26 cellular contexts compared by ENCODE assay signal in the genomic region with DNA sequence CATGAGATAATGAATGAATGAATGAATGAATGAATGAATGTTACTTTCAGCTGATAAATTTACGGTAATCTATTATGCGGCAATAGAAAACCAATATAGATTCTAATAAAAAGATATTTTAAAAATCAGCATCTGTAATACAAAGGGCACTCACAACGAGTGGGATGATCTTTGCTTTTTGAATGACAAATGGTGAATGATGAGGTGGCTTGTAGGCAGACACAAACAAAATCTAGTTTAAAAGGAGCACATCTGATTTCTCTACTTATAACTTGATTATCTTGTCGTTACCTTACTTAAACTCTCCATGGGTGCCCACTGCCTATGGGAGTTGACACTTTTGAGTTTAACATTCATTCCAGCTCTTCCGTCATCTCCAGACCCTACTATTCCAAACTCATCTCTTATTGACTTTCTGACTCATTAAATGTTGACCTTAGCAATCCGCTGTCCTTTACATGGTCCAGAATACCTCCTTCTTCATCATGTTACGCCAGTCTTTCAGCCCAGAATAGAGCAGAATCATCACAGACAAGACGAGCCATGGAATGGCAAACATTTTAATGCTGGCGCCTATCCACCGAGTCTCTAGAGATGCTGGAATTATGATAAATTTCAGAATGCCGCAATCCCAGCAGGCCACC. TPM values are rescaled to one million over a fixed set of nuclear protein-coding genes. Genes with fewer than 3 reads are reported as not detected.
DNase-seq lines count a peak whose midpoint lies in the region; ATAC-seq, FAIRE-seq and TF ChIP-seq lines count a peak whose summit lies in the region.
"Had no signal": no experiment of that assay in that cellular context is flagged by ENCODE, and none has a peak within 500 bp of the region (broad histone marks: within the 10 kb centered on the region; RNA-seq: fewer than 3 reads in every experiment).

No MANE protein-coding gene starts in this region.

- BruUV-seq in HepG2 (replicated peaks; lab: Mats Ljungman, UMichigan), result no TSS peak

- H3K4me1 ChIP-seq in A549 (peaks cover 25% of the 10 kb centered on the region), HepG2 (ENCODE audit: insufficient read depth, low read length) (peaks cover 15% of the 10 kb centered on the region), tibial artery (peaks cover 0 to 10% (median 0%) of the 10 kb centered on the region in 4 donors), psoas muscle (no peaks in the 10 kb centered on the region)
- H3K4me1 ChIP-seq: BLaER1 had no signal

- 23% methylated on average over 11 of the region's 11 CpGs for WGBS in A549 (ENCODE audit: missing lambda C conversion rate)
- WGBS in HepG2 (ENCODE audit: low lambda C conversion rate), result 22% methylated on average over 11 of the region's 11 CpGs
- WGBS in psoas muscle, 3 donors, result 78 to 82% (median 79%) methylated on average over 11 of the region's 11 CpGs

- intact Hi-C loops in HepG2 (cut with micrococcal nuclease; ENCODE audit: unreplicated experiment) (no loop called here), tibial artery (cut with DNase I; ENCODE audit: low total_unique reads) (no loop called here), psoas muscle (cut with DNase I) (no loop called here)

- in situ Hi-C loops in HepG2 (cut with HindIII; ENCODE audit: extremely low pct_ligation_motif_present, low pct_unique_long_range_greater_than_20kb), result no loop called here

- no peak for TF ChIP-seq CTCF in A549 (IDR thresholded peaks at IDR 0.05)
- TF ChIP-seq CTCF in cardiac fibroblast (IDR thresholded peaks at IDR 0.05; ENCODE audit: low read depth, low read length), result no peak
- TF ChIP-seq CTCF in HepG2 (CRISPR knock-in tag; IDR thresholded peaks at IDR 0.05), result no peak
- no peak for TF ChIP-seq CTCF in tibial artery (IDR thresholded peaks at IDR 0.05)
- TF ChIP-seq CTCF in psoas muscle (IDR thresholded peaks at IDR 0.05), result no peak

- POLR2A ChIA-PET in A549 (lab: Yijun Ruan, JAX), result no interaction called here
- POLR2A ChIA-PET in HepG2 (lab: Yijun Ruan, JAX), result no interaction called here

- peak; percentile 49 for FAIRE-seq in A549 (lab: Jason Lieb, UNC)
- FAIRE-seq in HepG2 (lab: Jason Lieb, UNC), result no peak

- CTCF ChIA-PET in A549 (lab: Yijun Ruan, JAX) (no interaction called here), HepG2 (lab: Yijun Ruan, JAX; ENCODE audit: low intra/inter-chr PET ratio, low total read pairs) (no interaction called here)

- peak; percentile 97 to 98 for ATAC-seq in A549
- peak; percentile 97 for ATAC-seq in HepG2
- ATAC-seq in HG03139 (IDR thresholded peaks at IDR 0.05; ENCODE audit: unreplicated experiment), result no peak
- no peak for ATAC-seq in psoas muscle

- no peaks in the 10 kb centered on the region for H3K9me3 ChIP-seq in A549
- H3K9me3 ChIP-seq in HepG2 (ENCODE audit: low read length), result no peaks in the 10 kb centered on the region
- H3K9me3 ChIP-seq in tibial artery, result no peaks in the 10 kb centered on the region
- no peaks in the 10 kb centered on the region for H3K9me3 ChIP-seq in psoas muscle

- H3K4me3 ChIP-seq in A549 (no peak overlapping the region), cardiac fibroblast (replicated peaks in 1 of 2; ENCODE audit: low read depth in 2 of 2, low read length in 2 of 2) (no peak overlapping the region), HepG2 (replicated peaks in 1 of 3; ENCODE audit: insufficient read depth in 1 of 3, low read depth in 2 of 3, low read length in 3 of 3) (no peak overlapping the region), tibial artery (no peak overlapping the region), psoas muscle (no peak overlapping the region)
- H3K4me3 ChIP-seq: BLaER1 had no signal

- no peaks in the 10 kb centered on the region for H3K27me3 ChIP-seq in HepG2 (ENCODE audit: control insufficient read depth in 1 of 2, insufficient read depth in 2 of 2, low read length in 2 of 2)
- no peaks in the 10 kb centered on the region for H3K27me3 ChIP-seq in tibial artery
- no peaks in the 10 kb centered on the region for H3K27me3 ChIP-seq in psoas muscle (ENCODE audit: insufficient read depth in 3 of 3, low read length in 2 of 3)
- H3K27me3 ChIP-seq: BLaER1 had no signal

- peak overlapping the region; percentile 73 for H3K4me2 ChIP-seq in A549
- no peak overlapping the region for H3K4me2 ChIP-seq in HepG2 (ENCODE audit: low read depth, low read length)
- H3K4me2 ChIP-seq: BLaER1, KMS-11 had no signal

- H3K79me2 ChIP-seq in HepG2 (ENCODE audit: insufficient read depth, low read length), result no peaks in the 10 kb centered on the region

- TF ChIP-seq EP300 in A549 (IDR thresholded peaks at IDR 0.05) (peak in 1 of 2 experiments; percentile 42; a peak in 1 of 5 replicates), HepG2 (IDR thresholded peaks at IDR 0.05; ENCODE audit: low read depth in 2 of 2, low read length in 2 of 2) (peak in 1 of 2 experiments; percentile 54; a peak in 1 of 4 replicates), HepG2 (CRISPR knock-in tag; IDR thresholded peaks at IDR 0.05; ENCODE audit: borderline replicate concordance) (no peak)

- H3K27ac ChIP-seq in A549 (peak overlapping the region; percentile 70 to 77), HepG2 (ENCODE audit: extremely low read length, insufficient read depth, low read length) (no peak overlapping the region), tibial artery (no peak overlapping the region), psoas muscle (no peak overlapping the region)
- H3K27ac ChIP-seq: BLaER1, HL-60, KMS-11 had no signal

- TF ChIP-seq POLR2A in A549 (IDR thresholded peaks at IDR 0.05; ENCODE audit: low read length), result no peak
- TF ChIP-seq POLR2A in HepG2 (IDR thresholded peaks at IDR 0.05; ENCODE audit: insufficient read depth in 1 of 2, low read depth in 2 of 2, low read length in 2 of 2), result no peak

- H3K9ac ChIP-seq in HepG2 (ENCODE audit: insufficient read depth, low read depth, low read length), result no peak overlapping the region
- H3K9ac ChIP-seq: BLaER1, KMS-11 had no signal

- no peak overlapping the region for H2AFZ ChIP-seq in HepG2 (ENCODE audit: low read length)

- H3K36me3 ChIP-seq in HepG2 (replicated peaks in 1 of 2; ENCODE audit: control insufficient read depth in 1 of 2, insufficient read depth in 2 of 2, low read length in 2 of 2), result no peaks in the 10 kb centered on the region
- H3K36me3 ChIP-seq in tibial artery, result no peaks in the 10 kb centered on the region
- no peaks in the 10 kb centered on the region for H3K36me3 ChIP-seq in psoas muscle (ENCODE audit: insufficient read depth in 1 of 2, low read depth in 1 of 2)
- H3K36me3 ChIP-seq: BLaER1 had no signal

- TF ChIP-seq RAD21 in A549 (conservative IDR thresholded peaks at IDR 0.05 in 1 of 2, IDR thresholded peaks at IDR 0.05 in 1 of 2) (no peak), HepG2 (CRISPR knock-in tag; IDR thresholded peaks at IDR 0.05) (no peak)

- peak; percentile 11 to 80 for DNase-seq in A549 (ENCODE audit: low read depth in 1 of 2, low spot score in 1 of 2)
- DNase-seq in EH (ENCODE audit: low read depth), result peak; percentile 22
- DNase-seq in cardiac fibroblast (ENCODE audit: low read depth in 2 of 2), result peak; percentile 13 to 42
- peak; percentile 89 for DNase-seq in HepG2 (ENCODE audit: low spot score)
- no peak for DNase-seq in NK-92 treated with Interleukin-12 subunit alpha and Interleukin-12 subunit beta, amount 100 ng/mL, for 24 hours (lab: John Stamatoyannopoulos, UW)
- no peak for DNase-seq in tibial artery
- no peak for DNase-seq in psoas muscle
- DNase-seq: 8988T; CD4-positive, alpha-beta T cell; COR-L47; DMS 273 treated with DMSO at 0.1 percent for 48 hours; GDM1; GOT3; HCEC 1CT; NCI-H1105; NCI-H2081; NCI-H2171; NCI-H345; NCI-H524 treated with DMSO at 0.1 percent for 48 hours; NCI-H82; Right ventricle myocardium superior; SW 1271 had no signal

- no peaks in the 10 kb centered on the region for H4K20me1 ChIP-seq in HepG2 (ENCODE audit: insufficient read depth, low read length)
- H4K20me1 ChIP-seq: BLaER1 had no signal

RNA-seq across cellular contexts. Expression of gene NHLRC1, which starts 41.3 kb away (rescaled TPM):
- polyA plus RNA-seq in A549 (2011; rRNA removed) (1.7 and 2.0 TPM in 2 replicates), A549 (2017; fragmentation: RNase III; extraction: RNeasy Plus Mini Kit Qiagen cat#74134 plus additional on column Dnase treatment) (2.7 to 3.1 TPM (median 3.1 TPM) in 3 replicates), HepG2 (2011; rRNA removed) (0.04 TPM in 1 of 2 replicates, not detected in the other), psoas muscle (1 to 10 TPM; 1.4 to 3.2 (median 2.6) TPM)
- 1.1 and 1.3 TPM in 2 replicates for polyA plus RNA-seq in A549 (2012; cell fraction: cytosol; rRNA removed)
- polyA plus RNA-seq in A549 (2012; cell fraction: nucleus; rRNA removed), result 0.94 and 1.4 TPM in 2 replicates
- 0.88 and 0.91 TPM in 2 replicates for polyA minus RNA-seq in A549 (2011; rRNA and poly(A)+ RNA removed)
- total RNA-seq in HepG2 (2016; rRNA removed; fragmentation: Illumina TruSeq; extraction: Trizol) (0.11 and 0.20 TPM in 2 replicates), psoas muscle (1 to 10 TPM in 2 of 4 donors, under 1 TPM in 2; 0.84 to 3.0 (median 1.6) TPM)
- total RNA-seq in HepG2 (2016; cell fraction: cytosol; rRNA removed; fragmentation: Illumina TruSeq; extraction: Trizol; ENCODE audit: low read depth), result 0.18 TPM in 1 of 2 replicates, not detected in the other
- 0.10 and 0.17 TPM in 2 replicates for total RNA-seq in HepG2 (2016; cell fraction: insoluble cytoplasmic fraction; rRNA removed; fragmentation: Illumina TruSeq; extraction: Trizol)
- 0.21 and 0.28 TPM in 2 replicates for total RNA-seq in HepG2 (2016; cell fraction: membrane; rRNA removed; fragmentation: Illumina TruSeq; extraction: Trizol)
- 0.25 and 0.28 TPM in 2 replicates for total RNA-seq in HepG2 (2016; cell fraction: nucleus; rRNA removed; fragmentation: Illumina TruSeq; extraction: Trizol)
- 0.03 TPM in 1 of 2 replicates, not detected in the other for polyA plus RNA-seq in HepG2 (2011; cell fraction: cytosol; rRNA removed)
- polyA plus RNA-seq in HepG2 (2011; cell fraction: nucleus; rRNA removed), result 0.06 and 0.07 TPM in 2 replicates
- not detected in 2 replicates for polyA plus RNA-seq in HepG2 (2012)
- polyA plus RNA-seq in HepG2 (2016; cell fraction: cytosol; fragmentation: Illumina TruSeq; extraction: Trizol; ENCODE audit: low read depth), result 0.08 TPM in 1 of 2 replicates, not detected in the other
- 0.10 and 0.16 TPM in 2 replicates for polyA plus RNA-seq in HepG2 (2016; cell fraction: insoluble cytoplasmic fraction; fragmentation: Illumina TruSeq; extraction: Trizol; ENCODE audit: low read depth)
- polyA plus RNA-seq in HepG2 (2016; cell fraction: membrane; fragmentation: Illumina TruSeq; extraction: Trizol; ENCODE audit: low read depth), result 0.08 and 0.12 TPM in 2 replicates
- not detected in 2 replicates for polyA plus RNA-seq in HepG2 (2016; cell fraction: nucleus; fragmentation: Illumina TruSeq; extraction: Trizol; ENCODE audit: insufficient read depth, low read depth)
- not detected in 2 replicates for polyA minus RNA-seq in HepG2 (2011; rRNA and poly(A)+ RNA removed; ENCODE audit: low replicate concordance)
- not detected in 2 replicates for polyA minus RNA-seq in HepG2 (2011; cell fraction: cytosol; rRNA and poly(A)+ RNA removed)
- polyA minus RNA-seq in HepG2 (2011; cell fraction: nucleus; rRNA and poly(A)+ RNA removed), result not detected in 2 replicates

Comparison
In these comparisons a context has a peak if more than half of its experiments do, and no peak if none do; other contexts are left out.
1. ATAC-seq: peak in A549 (2 of 2) and HepG2 (single experiment); none in HG03139 (single experiment) and psoas muscle (0 of 4).
2. DNase-seq: peak in A549 (2 of 2), EH (single experiment), cardiac fibroblast (2 of 2) and HepG2 (single experiment); none in NK-92 treated with Interleukin-12 subunit alpha and Interleukin-12 subunit beta, amount 100 ng/mL, for 24 hours (single experiment), tibial artery (0 of 2) and psoas muscle (0 of 2).
3. H3K27ac ChIP-seq: peak in A549 (2 of 2); none in HepG2 (single experiment), tibial artery (0 of 2) and psoas muscle (single experiment).
4. Of the 38 proteins assayed by ChIP-seq in both HepG2 and A549: peak only in HepG2: HDAC2 and KDM1A; only in A549: CEBPB, ESRRA, MAX and NFE2L2; in both: FOSL2 and JUNB; in neither: 27; mixed calls (peak in some experiments, not most) for 3.